Comparison of ENCODE assay signal across 7 cellular contexts in the genomic region with DNA sequence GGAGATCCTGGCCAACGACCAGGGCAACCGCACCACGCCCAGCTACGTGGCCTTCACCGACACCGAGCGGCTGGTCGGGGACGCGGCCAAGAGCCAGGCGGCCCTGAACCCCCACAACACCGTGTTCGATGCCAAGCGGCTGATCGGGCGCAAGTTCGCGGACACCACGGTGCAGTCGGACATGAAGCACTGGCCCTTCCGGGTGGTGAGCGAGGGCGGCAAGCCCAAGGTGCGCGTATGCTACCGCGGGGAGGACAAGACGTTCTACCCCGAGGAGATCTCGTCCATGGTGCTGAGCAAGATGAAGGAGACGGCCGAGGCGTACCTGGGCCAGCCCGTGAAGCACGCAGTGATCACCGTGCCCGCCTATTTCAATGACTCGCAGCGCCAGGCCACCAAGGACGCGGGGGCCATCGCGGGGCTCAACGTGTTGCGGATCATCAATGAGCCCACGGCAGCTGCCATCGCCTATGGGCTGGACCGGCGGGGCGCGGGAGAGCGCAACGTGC. TPM values are rescaled to one million over a fixed set of nuclear protein-coding genes. Genes with fewer than 3 reads are reported as not detected.
A peak's percentile ranks its signal among the peaks of the same experiment; 100 is the strongest.
DNase-seq lines count a peak whose midpoint lies in the region; ATAC-seq, FAIRE-seq and TF ChIP-seq lines count a peak whose summit lies in the region.
"Not testable (repeated sequence)": the region's sequence is repeated elsewhere in the genome, so short reads cannot be mapped to it uniquely, and the experiment has no call there.

No MANE protein-coding gene starts in this region.

- POLR2A ChIA-PET in HepG2 (lab: Yijun Ruan, JAX) = not testable (repeated sequence)

- not testable (repeated sequence) for TF ChIP-seq EP300 in HepG2 (IDR thresholded peaks at IDR 0.05; ENCODE audit: low read depth in 2 of 2, low read length in 2 of 2); HepG2 (CRISPR knock-in tag; IDR thresholded peaks at IDR 0.05; ENCODE audit: borderline replicate concordance); sigmoid colon (IDR thresholded peaks at IDR 0.05)

- CTCF ChIA-PET in HepG2 (lab: Yijun Ruan, JAX; ENCODE audit: low intra/inter-chr PET ratio, low total read pairs) = not testable (repeated sequence)

- TF ChIP-seq RAD21 in HepG2 (CRISPR knock-in tag; IDR thresholded peaks at IDR 0.05) = not testable (repeated sequence)

- TF ChIP-seq CTCF in HepG2 (CRISPR knock-in tag; IDR thresholded peaks at IDR 0.05); sigmoid colon (IDR thresholded peaks at IDR 0.05): not testable (repeated sequence)

- BruUV-seq in HepG2 (replicated peaks; lab: Mats Ljungman, UMichigan) = not testable (repeated sequence)

- not testable (repeated sequence) for H2AFZ ChIP-seq in HepG2 (ENCODE audit: low read length)

- not testable (repeated sequence) for H3K79me2 ChIP-seq in HepG2 (ENCODE audit: insufficient read depth, low read length)

- H3K36me3 ChIP-seq in NT2/D1 (ENCODE audit: insufficient read depth, insufficient read length, low read length); HepG2 (replicated peaks in 1 of 2; ENCODE audit: control insufficient read depth in 1 of 2, insufficient read depth in 2 of 2, low read length in 2 of 2); sigmoid colon: not testable (repeated sequence)

- H4K20me1 ChIP-seq in HepG2 (ENCODE audit: insufficient read depth, low read length) = not testable (repeated sequence)

- H3K4me2 ChIP-seq in HepG2 (ENCODE audit: low read depth, low read length) = not testable (repeated sequence)

- intact Hi-C loops in HepG2 (cut with micrococcal nuclease; ENCODE audit: unreplicated experiment); sigmoid colon (cut with DNase I): not testable (repeated sequence)

- H3K9ac ChIP-seq in NT2/D1 (ENCODE audit: insufficient read length, low read depth) = peak overlapping the region; percentile 50
- H3K9ac ChIP-seq in HepG2 (ENCODE audit: insufficient read depth, low read depth, low read length) = not testable (repeated sequence)

- not testable (repeated sequence) for FAIRE-seq in HepG2 (lab: Jason Lieb, UNC)

- ATAC-seq in GM18873 (IDR thresholded peaks at IDR 0.05; ENCODE audit: low FRiP score, unreplicated experiment) = peak; percentile 2
- ATAC-seq in HG02759 (IDR thresholded peaks at IDR 0.05; ENCODE audit: unreplicated experiment) = peak; percentile 22
- peak; percentile 24 for ATAC-seq in HepG2

- not testable (repeated sequence) for H3K9me3 ChIP-seq in NT2/D1 (ENCODE audit: insufficient read depth, low read length); HepG2 (ENCODE audit: low read length); sigmoid colon

- H3K27ac ChIP-seq in epithelial cell of prostate = peak overlapping the region; percentile 86
- H3K27ac ChIP-seq in HepG2 (ENCODE audit: extremely low read length, insufficient read depth, low read length) = not testable (repeated sequence)
- H3K27ac ChIP-seq in sigmoid colon = peak overlapping the region in 3 of 4 donors; percentile 45 to 87 (median 82)

- 68% methylated on average over 12 of the region's 53 CpGs for WGBS in HepG2 (ENCODE audit: low lambda C conversion rate)
- WGBS in sigmoid colon, 2 donors = 3 to 5% methylated on average over 42 of the region's 53 CpGs

- not testable (repeated sequence) for DNase-seq in NT2/D1 (ENCODE audit: low read depth, low spot score); epithelial cell of prostate (ENCODE audit: low read depth, low spot score); HepG2 (ENCODE audit: low spot score); sigmoid colon
- peak; percentile 16 for DNase-seq in activated gamma-delta T cell (lab: John Stamatoyannopoulos, UW)

- TF ChIP-seq POLR2A in HepG2 (IDR thresholded peaks at IDR 0.05; ENCODE audit: insufficient read depth in 1 of 2, low read depth in 2 of 2, low read length in 2 of 2); sigmoid colon (IDR thresholded peaks at IDR 0.05): not testable (repeated sequence)

- H3K4me1 ChIP-seq in NT2/D1 (ENCODE audit: insufficient read depth, insufficient read length); HepG2 (ENCODE audit: insufficient read depth, low read length); sigmoid colon: not testable (repeated sequence)

- in situ Hi-C loops in HepG2 (cut with HindIII; ENCODE audit: extremely low pct_ligation_motif_present, low pct_unique_long_range_greater_than_20kb) = not testable (repeated sequence)

- peaks cover 23% of the 10 kb centered on the region for H3K27me3 ChIP-seq in NT2/D1 (ENCODE audit: insufficient read depth, insufficient read length)
- not testable (repeated sequence) for H3K27me3 ChIP-seq in HepG2 (ENCODE audit: control insufficient read depth in 1 of 2, insufficient read depth in 2 of 2, low read length in 2 of 2); sigmoid colon

- H3K4me3 ChIP-seq in NT2/D1 (ENCODE audit: insufficient read length, low read depth) (peak overlapping the region; percentile 59), sigmoid colon (peak overlapping the region; percentile 65 to 75 (median 73))
- H3K4me3 ChIP-seq in HepG2 (replicated peaks in 1 of 3; ENCODE audit: insufficient read depth in 1 of 3, low read depth in 2 of 3, low read length in 3 of 3) = not testable (repeated sequence)

RNA-seq across cellular contexts. Expression of a gene that starts 0.5 kb away (rescaled TPM):
- total RNA-seq in HepG2 (2016; rRNA removed; fragmentation: Illumina TruSeq; extraction: Trizol) (not detected in 2 replicates), sigmoid colon (1 to 10 TPM in 3 of 4 donors, not detected in 1; 2.0 to 2.9 (median 2.5) TPM)
- total RNA-seq in HepG2 (2016; cell fraction: cytosol; rRNA removed; fragmentation: Illumina TruSeq; extraction: Trizol; ENCODE audit: low read depth) = not detected in 2 replicates
- not detected in 2 replicates for total RNA-seq in HepG2 (2016; cell fraction: insoluble cytoplasmic fraction; rRNA removed; fragmentation: Illumina TruSeq; extraction: Trizol)
- not detected in 2 replicates for total RNA-seq in HepG2 (2016; cell fraction: membrane; rRNA removed; fragmentation: Illumina TruSeq; extraction: Trizol)
- not detected in 2 replicates for total RNA-seq in HepG2 (2016; cell fraction: nucleus; rRNA removed; fragmentation: Illumina TruSeq; extraction: Trizol)
- polyA plus RNA-seq in HepG2 (2011; rRNA removed) (0.07 and 0.16 TPM in 2 replicates), sigmoid colon (1 to 10 TPM in 2 of 3 donors, under 1 TPM in 1; 0.60 to 2.3 (median 1.6) TPM)
- 0.04 and 0.10 TPM in 2 replicates for polyA plus RNA-seq in HepG2 (2011; cell fraction: cytosol; rRNA removed)
- polyA plus RNA-seq in HepG2 (2011; cell fraction: nucleus; rRNA removed) = 0.21 and 0.36 TPM in 2 replicates
- 0.12 and 0.33 TPM in 2 replicates for polyA plus RNA-seq in HepG2 (2012)
- not detected in 2 replicates for polyA plus RNA-seq in HepG2 (2016; cell fraction: cytosol; fragmentation: Illumina TruSeq; extraction: Trizol; ENCODE audit: low read depth)
- polyA plus RNA-seq in HepG2 (2016; cell fraction: insoluble cytoplasmic fraction; fragmentation: Illumina TruSeq; extraction: Trizol; ENCODE audit: low read depth) = not detected in 2 replicates
- polyA plus RNA-seq in HepG2 (2016; cell fraction: membrane; fragmentation: Illumina TruSeq; extraction: Trizol; ENCODE audit: low read depth) = not detected in 2 replicates
- polyA plus RNA-seq in HepG2 (2016; cell fraction: nucleus; fragmentation: Illumina TruSeq; extraction: Trizol; ENCODE audit: insufficient read depth, low read depth) = not detected in 2 replicates
- 0.14 and 0.63 TPM in 2 replicates for polyA minus RNA-seq in HepG2 (2011; rRNA and poly(A)+ RNA removed; ENCODE audit: low replicate concordance)
- not detected in 2 replicates for polyA minus RNA-seq in HepG2 (2011; cell fraction: cytosol; rRNA and poly(A)+ RNA removed)
- 0.62 TPM in 1 of 2 replicates, not detected in the other for polyA minus RNA-seq in HepG2 (2011; cell fraction: nucleus; rRNA and poly(A)+ RNA removed)

RNA-seq across cellular contexts. Expression of a gene that starts 19.5 kb away (rescaled TPM):
- total RNA-seq in HepG2 (2016; rRNA removed; fragmentation: Illumina TruSeq; extraction: Trizol) = not detected in 2 replicates
- not detected in 2 replicates for total RNA-seq in HepG2 (2016; cell fraction: cytosol; rRNA removed; fragmentation: Illumina TruSeq; extraction: Trizol; ENCODE audit: low read depth)
- total RNA-seq in HepG2 (2016; cell fraction: insoluble cytoplasmic fraction; rRNA removed; fragmentation: Illumina TruSeq; extraction: Trizol) = 0.04 TPM in 1 of 2 replicates, not detected in the other
- total RNA-seq in HepG2 (2016; cell fraction: membrane; rRNA removed; fragmentation: Illumina TruSeq; extraction: Trizol) = not detected in 2 replicates
- not detected in 2 replicates for total RNA-seq in HepG2 (2016; cell fraction: nucleus; rRNA removed; fragmentation: Illumina TruSeq; extraction: Trizol)
- polyA plus RNA-seq in HepG2 (2011; rRNA removed) = 0.31 and 0.44 TPM in 2 replicates
- 0.28 and 8.4 TPM in 2 replicates for polyA plus RNA-seq in HepG2 (2011; cell fraction: cytosol; rRNA removed)
- polyA plus RNA-seq in HepG2 (2011; cell fraction: nucleus; rRNA removed) = 0.08 and 0.09 TPM in 2 replicates
- polyA plus RNA-seq in HepG2 (2012) = 0.39 TPM in 1 of 2 replicates, not detected in the other
- polyA plus RNA-seq in HepG2 (2016; cell fraction: cytosol; fragmentation: Illumina TruSeq; extraction: Trizol; ENCODE audit: low read depth) = 0.09 TPM in 1 of 2 replicates, not detected in the other
- not detected in 2 replicates for polyA plus RNA-seq in HepG2 (2016; cell fraction: insoluble cytoplasmic fraction; fragmentation: Illumina TruSeq; extraction: Trizol; ENCODE audit: low read depth)
- 0.41 TPM in 1 of 2 replicates, not detected in the other for polyA plus RNA-seq in HepG2 (2016; cell fraction: membrane; fragmentation: Illumina TruSeq; extraction: Trizol; ENCODE audit: low read depth)
- not detected in 2 replicates for polyA plus RNA-seq in HepG2 (2016; cell fraction: nucleus; fragmentation: Illumina TruSeq; extraction: Trizol; ENCODE audit: insufficient read depth, low read depth)
- 0.48 and 2.3 TPM in 2 replicates for polyA minus RNA-seq in HepG2 (2011; rRNA and poly(A)+ RNA removed; ENCODE audit: low replicate concordance)
- polyA minus RNA-seq in HepG2 (2011; cell fraction: cytosol; rRNA and poly(A)+ RNA removed) = not detected in 2 replicates
- polyA minus RNA-seq in HepG2 (2011; cell fraction: nucleus; rRNA and poly(A)+ RNA removed) = 0.13 TPM in 1 of 2 replicates, not detected in the other
- total RNA-seq in sigmoid colon = 10 to 100 TPM; 14.1 to 52.5 (median 34.8) TPM
- 10 to 100 TPM; 14.4 to 68.7 (median 19.8) TPM for polyA plus RNA-seq in sigmoid colon

RNA-seq across cellular contexts. Expression of a gene that starts 24.8 kb away (rescaled TPM):
- not detected in 2 replicates for total RNA-seq in HepG2 (2016; rRNA removed; fragmentation: Illumina TruSeq; extraction: Trizol)
- total RNA-seq in HepG2 (2016; cell fraction: cytosol; rRNA removed; fragmentation: Illumina TruSeq; extraction: Trizol; ENCODE audit: low read depth) = not detected in 2 replicates
- not detected in 2 replicates for total RNA-seq in HepG2 (2016; cell fraction: insoluble cytoplasmic fraction; rRNA removed; fragmentation: Illumina TruSeq; extraction: Trizol)
- total RNA-seq in HepG2 (2016; cell fraction: membrane; rRNA removed; fragmentation: Illumina TruSeq; extraction: Trizol) = not detected in 2 replicates
- not detected in 2 replicates for total RNA-seq in HepG2 (2016; cell fraction: nucleus; rRNA removed; fragmentation: Illumina TruSeq; extraction: Trizol)
- polyA plus RNA-seq in HepG2 (2011; rRNA removed) = not detected in 2 replicates
- polyA plus RNA-seq in HepG2 (2011; cell fraction: cytosol; rRNA removed) = not detected in 2 replicates
- not detected in 2 replicates for polyA plus RNA-seq in HepG2 (2011; cell fraction: nucleus; rRNA removed)
- polyA plus RNA-seq in HepG2 (2012) = not detected in 2 replicates
- polyA plus RNA-seq in HepG2 (2016; cell fraction: cytosol; fragmentation: Illumina TruSeq; extraction: Trizol; ENCODE audit: low read depth) = not detected in 2 replicates
- polyA plus RNA-seq in HepG2 (2016; cell fraction: insoluble cytoplasmic fraction; fragmentation: Illumina TruSeq; extraction: Trizol; ENCODE audit: low read depth) = not detected in 2 replicates
- polyA plus RNA-seq in HepG2 (2016; cell fraction: membrane; fragmentation: Illumina TruSeq; extraction: Trizol; ENCODE audit: low read depth) = not detected in 2 replicates
- polyA plus RNA-seq in HepG2 (2016; cell fraction: nucleus; fragmentation: Illumina TruSeq; extraction: Trizol; ENCODE audit: insufficient read depth, low read depth) = not detected in 2 replicates
- not detected in 2 replicates for polyA minus RNA-seq in HepG2 (2011; rRNA and poly(A)+ RNA removed; ENCODE audit: low replicate concordance)
- polyA minus RNA-seq in HepG2 (2011; cell fraction: cytosol; rRNA and poly(A)+ RNA removed) = not detected in 2 replicates
- polyA minus RNA-seq in HepG2 (2011; cell fraction: nucleus; rRNA and poly(A)+ RNA removed) = not detected in 2 replicates
- 10 to 100 TPM in 3 of 4 donors, 1 to 10 TPM in 1; 7.8 to 19.3 (median 14.6) TPM for total RNA-seq in sigmoid colon
- polyA plus RNA-seq in sigmoid colon = 10 to 100 TPM in 2 of 3 donors, 1 to 10 TPM in 1; 9.6 to 30.5 (median 13.0) TPM

Comparison
In these comparisons a context has a peak if more than half of its experiments do, and no peak if none do; other contexts are left out.
1. RNA of a gene that starts 19.5 kb away (total RNA-seq): 14.1 to 52.5 TPM in sigmoid colon; 0.04 TPM in HepG2; every median in the first group is over 10 times any median in the second.
2. RNA of a gene that starts 24.8 kb away (total RNA-seq): 7.8 to 19.3 TPM in sigmoid colon; not detected in HepG2; every median in the first group is over 4 times any median in the second.
3. Peak in every context shown above with its lines, with median percentiles within 50 percentile points of each other: ATAC-seq.